In the genomic region with DNA sequence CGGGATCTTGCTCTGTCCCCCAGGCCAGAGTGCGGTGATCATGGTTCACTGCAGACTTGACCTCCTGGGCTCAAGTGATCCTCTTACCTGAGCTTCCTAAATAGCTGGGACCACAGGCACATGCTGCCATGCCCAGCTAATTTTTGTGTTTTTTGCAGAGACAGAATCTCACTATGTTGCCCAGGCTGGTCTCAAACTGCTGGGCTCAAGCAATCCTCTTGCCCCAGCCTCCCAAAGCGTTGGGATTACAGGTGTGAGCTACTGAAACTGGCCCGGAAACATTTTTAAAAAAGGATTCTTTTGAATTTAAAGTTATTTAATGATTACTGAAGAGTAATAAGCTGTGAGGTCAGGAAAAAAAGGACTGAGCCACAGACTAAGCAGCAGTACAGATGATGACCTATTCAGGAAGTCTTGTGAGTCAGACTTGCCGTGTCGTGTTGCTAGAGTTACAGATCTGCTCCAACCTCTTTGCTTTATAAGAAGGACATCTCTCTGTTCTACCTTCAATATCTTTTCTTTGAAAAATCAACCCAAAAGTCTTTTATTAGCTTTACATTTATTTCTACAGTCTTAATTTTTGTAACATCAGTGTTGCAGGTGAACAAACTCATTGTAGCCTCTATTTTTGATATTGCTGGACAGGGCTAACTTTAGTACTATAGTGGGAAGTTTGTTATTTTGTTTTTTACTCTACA, we compare ENCODE assay signal across 8 cellular contexts.
DNase-seq lines count a peak whose midpoint lies in the region; ATAC-seq and TF ChIP-seq lines count a peak whose summit lies in the region.

No MANE protein-coding gene starts in this region.

- H3K4me2 ChIP-seq in PC-9 (peak overlapping the region; percentile 54), hepatocyte (no peak overlapping the region)

- no peaks in the 10 kb centered on the region for H3K36me3 ChIP-seq in A673 (ENCODE audit: insufficient read depth, low read length, poor library complexity, severe bottlenecking)
- peaks cover 23% of the 10 kb centered on the region; the same call in 1 of the 2 replicates for H3K36me3 ChIP-seq in PC-9 (ENCODE audit: low read depth)
- no peaks in the 10 kb centered on the region for H3K36me3 ChIP-seq in hepatocyte (replicated peaks; ENCODE audit: insufficient read depth, low read depth)

- H3K36me3 Mint-ChIP-seq in activated T-helper 2 cell treated with anti-CD3 and anti-CD28 coated beads, Interferon-gamma antibody, Interleukin-2, Interleukin-4, amounts not matched to agents 10 μg/mL and 5 μg/mL and 100 μg/mL, durations not matched to agents 14 hours and 24 hours and 36 hours (ENCODE audit: low read depth): peaks cover 59% of the 10 kb centered on the region

- TF ChIP-seq CTCF in A673 (conservative IDR thresholded peaks at IDR 0.05; ENCODE audit: low read depth, low read length): no peak
- no peak for TF ChIP-seq CTCF in PC-9 (conservative IDR thresholded peaks at IDR 0.05)
- no peak for TF ChIP-seq CTCF in hepatocyte (IDR thresholded peaks at IDR 0.05; ENCODE audit: poor library complexity)

- H3K9me3 Mint-ChIP-seq in activated T-helper 2 cell treated with anti-CD3 and anti-CD28 coated beads, Interferon-gamma antibody, Interleukin-2, Interleukin-4, amounts not matched to agents 10 μg/mL and 5 μg/mL and 100 μg/mL, durations not matched to agents 14 hours and 24 hours and 36 hours: no peaks in the 10 kb centered on the region

- CTCF ChIA-PET in A673 (lab: Charles Lee) (no interaction called here), PC-9 (lab: Charles Lee) (interaction anchor here (0.7 kb wide), 4 partner anchors 13 to 252 kb away, joined by 3 to 4 read pairs (median 4); no protein-coding TSS in a partner anchor)

- no peak overlapping the region for H2AFZ ChIP-seq in PC-9
- no peak overlapping the region for H2AFZ ChIP-seq in hepatocyte

- peak overlapping the region; percentile 76 for H3K4me3 Mint-ChIP-seq in activated T-helper 2 cell treated with anti-CD3 and anti-CD28 coated beads, Interferon-gamma antibody, Interleukin-2, Interleukin-4, amounts not matched to agents 10 μg/mL and 5 μg/mL and 100 μg/mL, durations not matched to agents 14 hours and 24 hours and 36 hours (ENCODE audit: low read depth)

- ATAC-seq in GM21619 (IDR thresholded peaks at IDR 0.05; ENCODE audit: unreplicated experiment) (peak; percentile 72), HG03378 (IDR thresholded peaks at IDR 0.05; ENCODE audit: unreplicated experiment) (no peak)

- intact Hi-C loops in A673 (cut with micrococcal nuclease; ENCODE audit: unreplicated experiment): loop anchor here (10.0 kb wide), 2 partner anchors 106 to 416 kb away; a partner anchor contains a TSS
- intact Hi-C loops in PC-9 (cut with micrococcal nuclease; ENCODE audit: unreplicated experiment): loop anchor here (5.0 to 10.0 kb wide), 2 partner anchors 33 to 66 kb away; no protein-coding TSS in a partner anchor
- intact Hi-C loops in activated T-helper 2 cell treated with anti-CD3 and anti-CD28 coated beads, Interferon-gamma antibody, Interleukin-2, Interleukin-4, amounts not matched to agents 10 μg/mL and 5 μg/mL and 100 μg/mL, durations not matched to agents 14 hours and 24 hours and 36 hours (cut with micrococcal nuclease): loop anchor here (1.0 to 10.0 kb wide), 5 partner anchors 33 to 256 kb away; a partner anchor contains a TSS

- H3K9me3 ChIP-seq in A673 (ENCODE audit: low read depth, low read length, poor library complexity, severe bottlenecking) (no peaks in the 10 kb centered on the region), PC-9 (ENCODE audit: insufficient read depth, low read depth) (no peaks in the 10 kb centered on the region), hepatocyte (ENCODE audit: low read depth) (no peaks in the 10 kb centered on the region)

- H3K4me1 ChIP-seq in A673 (ENCODE audit: insufficient read depth, low read length, poor library complexity, severe bottlenecking) (peaks cover 19% of the 10 kb centered on the region), PC-9 (replicated peaks; ENCODE audit: insufficient read depth) (peaks cover 50% of the 10 kb centered on the region), hepatocyte (ENCODE audit: insufficient read depth) (no peaks in the 10 kb centered on the region)

- no peak overlapping the region for H3K27ac ChIP-seq in A673 (ENCODE audit: low read depth, low read length, poor library complexity, severe bottlenecking)
- H3K27ac ChIP-seq in PC-9: peak overlapping the region; percentile 73
- no peak overlapping the region for H3K27ac ChIP-seq in hepatocyte

- H3K27me3 Mint-ChIP-seq in activated T-helper 2 cell treated with anti-CD3 and anti-CD28 coated beads, Interferon-gamma antibody, Interleukin-2, Interleukin-4, amounts not matched to agents 10 μg/mL and 5 μg/mL and 100 μg/mL, durations not matched to agents 14 hours and 24 hours and 36 hours (ENCODE audit: low read depth): no peaks in the 10 kb centered on the region

- POLR2A ChIA-PET in A673 (lab: Charles Lee; ENCODE audit: low non-redundant PET) (interaction anchor here (0.5 to 0.6 kb wide), 2 partner anchors 38 to 908 kb away, joined by 3 to 4 read pairs; no protein-coding TSS in a partner anchor), PC-9 (lab: Charles Lee; ENCODE audit: unreplicated experiment) (interaction anchor here (0.5 to 0.7 kb wide), 5 partner anchors 14 to 892 kb away, joined by 3 to 19 read pairs (median 5); a partner anchor contains a TSS)

- H3K4me3 ChIP-seq in A673 (ENCODE audit: low read depth, low read length, poor library complexity, severe bottlenecking) (no peak overlapping the region), PC-9 (no peak overlapping the region), hepatocyte (no peak overlapping the region)

- peak overlapping the region; percentile 99 for H3K27ac Mint-ChIP-seq in activated T-helper 2 cell treated with anti-CD3 and anti-CD28 coated beads, Interferon-gamma antibody, Interleukin-2, Interleukin-4, amounts not matched to agents 10 μg/mL and 5 μg/mL and 100 μg/mL, durations not matched to agents 14 hours and 24 hours and 36 hours

- H3K79me2 ChIP-seq in PC-9 (ENCODE audit: low read depth): peaks cover 93% of the 10 kb centered on the region
- H3K79me2 ChIP-seq in hepatocyte: peaks cover 38% of the 10 kb centered on the region

- no peaks in the 10 kb centered on the region for H3K27me3 ChIP-seq in A673 (replicated peaks; ENCODE audit: insufficient read depth, low read depth, low read length, poor library complexity)
- H3K27me3 ChIP-seq in PC-9 (ENCODE audit: insufficient read depth, low read depth): no peaks in the 10 kb centered on the region
- H3K27me3 ChIP-seq in hepatocyte: no peaks in the 10 kb centered on the region

- peaks cover 77% of the 10 kb centered on the region for H3K4me1 Mint-ChIP-seq in activated T-helper 2 cell treated with anti-CD3 and anti-CD28 coated beads, Interferon-gamma antibody, Interleukin-2, Interleukin-4, amounts not matched to agents 10 μg/mL and 5 μg/mL and 100 μg/mL, durations not matched to agents 14 hours and 24 hours and 36 hours (ENCODE audit: low read depth)

- H3K9me2 ChIP-seq in PC-9 (ENCODE audit: insufficient read depth) (no peaks in the 10 kb centered on the region), hepatocyte (replicated peaks; ENCODE audit: insufficient read depth) (no peaks in the 10 kb centered on the region)

- no TSS peak for BruUV-seq in A673 (replicated peaks; lab: Mats Ljungman, UMichigan)
- no TSS peak for BruUV-seq in PC-9 (replicated peaks; lab: Mats Ljungman, UMichigan)

- peaks cover 60% of the 10 kb centered on the region for H3F3A ChIP-seq in PC-9 (ENCODE audit: insufficient read depth, low read depth)

- WGBS in hepatocyte (ENCODE audit: low lambda C conversion rate, missing lambda C conversion rate): 81% methylated on average over 6 of the region's 6 CpGs

- DNase-seq in A673 (ENCODE audit: low spot score) (peak; percentile 27), PC-9 (peak; percentile 35 to 69), hepatocyte (ENCODE audit: low spot score) (peak; percentile 45), cerebellum (ENCODE audit: low spot score) (no peak)
- peak; percentile 64 for DNase-seq in activated T-helper 2 cell treated with anti-CD3 and anti-CD28 coated beads, Interferon-gamma antibody, Interleukin-2, Interleukin-4, amounts not matched to agents 10 μg/mL and 5 μg/mL and 100 μg/mL, durations not matched to agents 14 hours and 24 hours and 36 hours (ENCODE audit: low spot score)
- peak; percentile 33 to 54 (median 38) for DNase-seq in stimulated activated CD4-positive, alpha-beta T cell treated with anti-CD3 and anti-CD28 coated beads, TNF-alpha, amount 100 ng/mL, for 1 hour (ENCODE audit: low read depth in 3 of 3, low spot score in 1 of 3)

- peaks cover 14% of the 10 kb centered on the region; the same call in 1 of the 2 replicates for H4K20me1 ChIP-seq in PC-9 (ENCODE audit: insufficient read depth)
- no peaks in the 10 kb centered on the region for H4K20me1 ChIP-seq in hepatocyte (ENCODE audit: insufficient read depth, poor library complexity, severe bottlenecking)
